Comparison of ENCODE assay signal across 21 cellular contexts in the genomic region with DNA sequence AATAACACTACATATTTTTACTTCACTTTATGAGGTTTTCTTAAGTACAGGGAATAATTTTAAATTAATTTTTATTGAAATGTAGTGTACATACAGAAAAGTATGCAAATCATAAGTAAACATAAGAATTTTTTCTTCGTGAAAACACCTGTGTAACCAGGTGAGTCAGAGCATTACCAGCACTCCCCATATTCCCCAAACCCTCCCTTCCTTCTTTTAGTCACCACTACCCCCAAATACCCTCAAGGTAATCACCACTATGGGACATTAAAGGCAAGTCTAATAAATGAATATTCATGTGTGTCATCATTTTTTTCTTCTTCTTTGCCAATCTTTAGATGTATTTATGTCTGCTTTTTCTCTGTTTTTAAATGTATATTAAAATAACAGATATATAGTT.
A peak's percentile ranks its signal among the peaks of the same experiment; 100 is the strongest.
DNase-seq lines count a peak whose midpoint lies in the region; ATAC-seq, FAIRE-seq and TF ChIP-seq lines count a peak whose summit lies in the region.
"Had no signal": no experiment of that assay in that cellular context is flagged by ENCODE, and none has a peak within 500 bp of the region (broad histone marks: within the 10 kb centered on the region; RNA-seq: fewer than 3 reads in every experiment).

No MANE protein-coding gene starts in this region.

- H3K9ac ChIP-seq in PC-3 (ENCODE audit: low read length) (no peak overlapping the region), keratinocyte (ENCODE audit: control insufficient read depth, extremely low read depth, insufficient read depth, low read length) (no peak overlapping the region)

- H3K36me3 ChIP-seq in PC-3 (ENCODE audit: low read depth, low read length) (no peaks in the 10 kb centered on the region), keratinocyte (ENCODE audit: control insufficient read depth in 2 of 2, extremely low read depth in 1 of 2, insufficient read depth in 2 of 2, low read length in 2 of 2) (no peaks in the 10 kb centered on the region), brain microvascular endothelial cell (replicated peaks) (no peaks in the 10 kb centered on the region), GM23338 (ENCODE audit: insufficient read depth) (no peaks in the 10 kb centered on the region)
- H3K36me3 ChIP-seq: BE2C had no signal

- H3K9me2 ChIP-seq in PC-3 (replicated peaks; ENCODE audit: low read length) (no peaks in the 10 kb centered on the region), GM23338 (ENCODE audit: insufficient read depth) (no peaks in the 10 kb centered on the region)

- dilution Hi-C loops in keratinocyte (cut with MboI; ENCODE audit: extremely low pct_ligation_motif_present, low sequenced_read_pairs), result no loop called here

- FAIRE-seq in keratinocyte (lab: Jason Lieb, UNC), result no peak
- FAIRE-seq: A204.1 had no signal

- H3K9me3 ChIP-seq in PC-3 (ENCODE audit: low read length) (no peaks in the 10 kb centered on the region), keratinocyte (ENCODE audit: control insufficient read depth, low read depth, low read length) (no peaks in the 10 kb centered on the region)
- H3K9me3 ChIP-seq: BE2C had no signal

- no peaks in the 10 kb centered on the region for H3K27me3 Mint-ChIP-seq in central memory CD8-positive, alpha-beta T cell
- no peaks in the 10 kb centered on the region for H3K27me3 Mint-ChIP-seq in GM23338 (ENCODE audit: insufficient read depth, low read depth, poor library complexity)
- H3K27me3 Mint-ChIP-seq: CD4-positive, CD25-positive, alpha-beta regulatory T cell; CD8-positive, alpha-beta memory T cell had no signal

- no peaks in the 10 kb centered on the region for H3K9me3 Mint-ChIP-seq in central memory CD8-positive, alpha-beta T cell
- no peaks in the 10 kb centered on the region for H3K9me3 Mint-ChIP-seq in GM23338
- H3K9me3 Mint-ChIP-seq: CD4-positive, CD25-positive, alpha-beta regulatory T cell; CD8-positive, alpha-beta memory T cell had no signal

- H3K4me3 ChIP-seq in PC-3 (ENCODE audit: low read length) (no peak overlapping the region), keratinocyte (ENCODE audit: control insufficient read depth in 2 of 3, extremely low read depth in 1 of 3, insufficient read depth in 2 of 3, low read depth in 1 of 3, low read length in 3 of 3) (no peak overlapping the region), brain microvascular endothelial cell (ENCODE audit: low read depth, low read length) (no peak overlapping the region), GM23338 (no peak overlapping the region)

- H3K4me1 ChIP-seq in PC-3 (ENCODE audit: insufficient read depth, low read length), result peaks cover 30% of the 10 kb centered on the region
- H3K4me1 ChIP-seq in keratinocyte (ENCODE audit: control insufficient read depth, extremely low read depth, insufficient read depth, low read length), result peaks cover 11% of the 10 kb centered on the region
- no peaks in the 10 kb centered on the region for H3K4me1 ChIP-seq in GM23338 (ENCODE audit: insufficient read depth)

- ATAC-seq in PC-3 (peak; percentile 34; the same call in 1 of the 2 replicates), GM23338 (no peak), HG02870 (IDR thresholded peaks at IDR 0.05; ENCODE audit: unreplicated experiment) (no peak)
- no peak for ATAC-seq in central memory CD8-positive, alpha-beta T cell (replicated peaks; ENCODE audit: extremely low read depth, poor library complexity, severe bottlenecking)
- ATAC-seq: HCT116 had no signal

- in situ Hi-C loops in brain microvascular endothelial cell (cut with HindIII; ENCODE audit: low pct_ligation_motif_present, low sequenced_read_pairs), result no loop called here

- peak overlapping the region; percentile 4 for H3K27ac Mint-ChIP-seq in central memory CD8-positive, alpha-beta T cell (ENCODE audit: low read depth)
- no peak overlapping the region for H3K27ac Mint-ChIP-seq in GM23338
- H3K27ac Mint-ChIP-seq: CD8-positive, alpha-beta memory T cell had no signal

- H3K9me1 ChIP-seq in keratinocyte (ENCODE audit: control insufficient read depth, extremely low read depth, insufficient read depth, low read length), result no peaks in the 10 kb centered on the region

- H3K79me2 ChIP-seq in PC-3 (ENCODE audit: low read length), result no peaks in the 10 kb centered on the region
- no peaks in the 10 kb centered on the region for H3K79me2 ChIP-seq in keratinocyte (ENCODE audit: control insufficient read depth, insufficient read depth, low read length)
- no peaks in the 10 kb centered on the region for H3K79me2 ChIP-seq in GM23338 (replicated peaks; ENCODE audit: insufficient read depth)

- no peak overlapping the region for H2AFZ ChIP-seq in PC-3 (ENCODE audit: low read length)
- H2AFZ ChIP-seq in keratinocyte (ENCODE audit: control insufficient read depth, low read length), result no peak overlapping the region
- H2AFZ ChIP-seq in GM23338, result no peak overlapping the region

- H3K4me2 ChIP-seq in PC-3 (ENCODE audit: low read length) (0 out of 2 replicates have a peak overlapping the region, but pooled peaks have one; percentile 56), keratinocyte (ENCODE audit: control insufficient read depth, extremely low read depth, insufficient read depth, low read depth, low read length) (no peak overlapping the region), GM23338 (no peak overlapping the region)

- CTCF ChIA-PET in PC-3 (lab: Charles Lee), result no interaction called here
- CTCF ChIA-PET in RWPE1 (lab: Yijun Ruan, JAX), result no interaction called here

- H3K27ac ChIP-seq in PC-3 (ENCODE audit: low read length) (no peak overlapping the region), RWPE1 (no peak overlapping the region), keratinocyte (ENCODE audit: control insufficient read depth, insufficient read depth, low read length) (no peak overlapping the region), brain microvascular endothelial cell (no peak overlapping the region), GM23338 (ENCODE audit: low read depth) (no peak overlapping the region)

- POLR2A ChIA-PET in PC-3 (lab: Charles Lee; ENCODE audit: unreplicated experiment), result no interaction called here
- POLR2A ChIA-PET in RWPE1 (lab: Yijun Ruan, JAX; ENCODE audit: low non-redundant PET), result no interaction called here

- TF ChIP-seq CTCF in PC-3 (conservative IDR thresholded peaks at IDR 0.05; ENCODE audit: low read depth, low read length), result no peak
- TF ChIP-seq CTCF in RWPE1 (conservative IDR thresholded peaks at IDR 0.05; ENCODE audit: low read depth), result no peak
- no peak for TF ChIP-seq CTCF in keratinocyte (optimal IDR thresholded peaks at IDR 0.05 in 1 of 3, IDR thresholded peaks at IDR 0.05 in 1 of 3, conservative IDR thresholded peaks at IDR 0.05 in 1 of 3; ENCODE audit: extremely low read depth in 1 of 3, insufficient read depth in 2 of 3, low read length in 3 of 3)
- no peak for TF ChIP-seq CTCF in brain microvascular endothelial cell (IDR thresholded peaks at IDR 0.05; ENCODE audit: low read depth, low read length, missing control alignments)
- no peak for TF ChIP-seq CTCF in GM23338 (conservative IDR thresholded peaks at IDR 0.05; ENCODE audit: low read depth in 2 of 2)

- intact Hi-C loops in PC-3 (cut with micrococcal nuclease), result no loop called here
- intact Hi-C loops in head of caudate nucleus (cut with DNase I), result no loop called here

- DNase-seq in PC-3 (peak; percentile 84), RWPE1 (ENCODE audit: low spot score) (peak; percentile 30), keratinocyte (ENCODE audit: low read depth, low spot score) (peak; percentile 5), head of caudate nucleus (no peak), brain microvascular endothelial cell (no peak), GM23338 (ENCODE audit: low spot score) (no peak)
- DNase-seq in central memory CD8-positive, alpha-beta T cell (ENCODE audit: low spot score in 2 of 2), result no peak
- DNase-seq: ACHN; BE2C; C1 segment of cervical spinal cord; CD4-positive, CD25-positive, alpha-beta regulatory T cell; CD8-positive, alpha-beta memory T cell; COR-L47; DMS 273 treated with DMSO at 0.1 percent for 48 hours; DMS79; GDM1; GOT3; H7 had no signal

- no peaks in the 10 kb centered on the region for H3K4me1 Mint-ChIP-seq in central memory CD8-positive, alpha-beta T cell
- H3K4me1 Mint-ChIP-seq in GM23338, result no peaks in the 10 kb centered on the region
- H3K4me1 Mint-ChIP-seq: CD4-positive, CD25-positive, alpha-beta regulatory T cell; CD8-positive, alpha-beta memory T cell had no signal

- no TSS peak for BruUV-seq in PC-3 (replicated peaks; lab: Mats Ljungman, UMichigan)

- H3K36me3 Mint-ChIP-seq in central memory CD8-positive, alpha-beta T cell (ENCODE audit: insufficient read depth), result peaks cover 13% of the 10 kb centered on the region
- H3K36me3 Mint-ChIP-seq in GM23338 (ENCODE audit: low read depth), result no peaks in the 10 kb centered on the region

- H4K20me1 ChIP-seq in PC-3 (ENCODE audit: low read length) (no peaks in the 10 kb centered on the region), keratinocyte (ENCODE audit: control insufficient read depth, extremely low read depth, insufficient read depth, low read length) (no peaks in the 10 kb centered on the region), GM23338 (replicated peaks; ENCODE audit: insufficient read depth) (no peaks in the 10 kb centered on the region)

- H3K4me3 Mint-ChIP-seq in central memory CD8-positive, alpha-beta T cell, result no peak overlapping the region
- no peak overlapping the region for H3K4me3 Mint-ChIP-seq in GM23338
- H3K4me3 Mint-ChIP-seq: CD4-positive, CD25-positive, alpha-beta regulatory T cell; CD8-positive, alpha-beta memory T cell had no signal

- H3K27me3 ChIP-seq in PC-3 (ENCODE audit: low read length) (no peaks in the 10 kb centered on the region), keratinocyte (ENCODE audit: control insufficient read depth, extremely low read depth, insufficient read depth, low read length) (no peaks in the 10 kb centered on the region), brain microvascular endothelial cell (replicated peaks) (no peaks in the 10 kb centered on the region), GM23338 (ENCODE audit: insufficient read depth) (no peaks in the 10 kb centered on the region)
- H3K27me3 ChIP-seq: BE2C had no signal

- H3F3A ChIP-seq in PC-3 (ENCODE audit: low read length, unreplicated experiment), result no peaks in the 10 kb centered on the region
- no peaks in the 10 kb centered on the region for H3F3A ChIP-seq in GM23338 (replicated peaks; ENCODE audit: low read depth)

TF ChIP-seq in GM23338, 12 proteins besides CTCF, POLR2A, EP300 and RAD21 (continues in another document):
- no peak for TF ChIP-seq ZNF114 (CRISPR knock-in tag; IDR thresholded peaks at IDR 0.05)

Comparison
In these comparisons a context has a peak if more than half of its experiments do, and no peak if none do; other contexts are left out.
1. DNase-seq: peak in PC-3 (single experiment), RWPE1 (single experiment) and keratinocyte (single experiment); none in central memory CD8-positive, alpha-beta T cell (0 of 2), head of caudate nucleus (0 of 42), brain microvascular endothelial cell (single experiment) and GM23338 (single experiment).